Comparison of ENCODE assay signal across 21 cellular contexts in the genomic region with DNA sequence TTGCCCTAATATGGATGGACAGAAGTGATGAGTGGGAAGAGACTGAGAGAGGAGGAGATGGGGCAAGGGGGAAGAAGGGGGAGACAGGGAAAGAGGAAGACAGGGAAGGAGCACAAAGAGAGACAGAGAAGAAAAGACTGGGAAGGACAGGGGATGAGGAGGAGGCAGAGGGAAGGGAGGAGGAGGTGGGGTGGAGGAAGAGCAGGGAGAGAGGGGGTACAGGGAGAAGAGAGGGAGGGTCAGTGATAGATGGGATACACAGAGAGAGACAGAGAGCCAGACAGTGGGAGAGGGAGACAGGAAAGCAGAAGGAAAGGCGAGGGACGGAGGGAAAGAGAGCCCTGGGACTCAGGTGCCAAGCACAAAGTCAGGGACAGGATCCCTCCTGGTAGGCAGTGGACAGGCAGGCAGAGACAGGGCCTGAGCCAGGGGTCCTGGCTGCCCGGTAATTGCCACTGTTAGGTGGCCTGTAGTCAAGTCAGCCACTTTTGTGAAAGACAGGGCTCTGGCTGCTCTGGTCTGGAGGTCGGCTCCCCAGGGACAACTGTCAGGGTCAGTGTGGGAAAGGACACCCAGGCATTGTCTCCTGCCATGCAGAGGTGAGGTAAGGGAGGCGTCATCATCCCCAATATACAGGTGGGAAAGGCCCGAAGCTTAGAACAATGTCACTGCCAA. TPM values are rescaled to one million over a fixed set of nuclear protein-coding genes. Genes with fewer than 3 reads are reported as not detected.
A peak's percentile ranks its signal among the peaks of the same experiment; 100 is the strongest.
DNase-seq lines count a peak whose midpoint lies in the region; ATAC-seq and TF ChIP-seq lines count a peak whose summit lies in the region.
"Had no signal": no experiment of that assay in that cellular context is flagged by ENCODE, and none has a peak within 500 bp of the region (broad histone marks: within the 10 kb centered on the region; RNA-seq: fewer than 3 reads in every experiment).

No MANE protein-coding gene starts in this region.

- H3K27me3 ChIP-seq in CD8-positive, alpha-beta memory T cell (ENCODE audit: insufficient read depth, low read length, poor library complexity, severe bottlenecking): no peaks in the 10 kb centered on the region
- H3K27me3 ChIP-seq in neutrophil: no peaks in the 10 kb centered on the region
- H3K27me3 ChIP-seq in SJCRH30: no peaks in the 10 kb centered on the region
- H3K27me3 ChIP-seq: BE2C, right atrium auricular region, vagina had no signal

- H3K27ac Mint-ChIP-seq in CD14-positive monocyte: peak overlapping the region in 4 of 7 donors; percentile 6 to 84 (median 42)
- H3K27ac Mint-ChIP-seq in CD8-positive, alpha-beta memory T cell: peak overlapping the region in 5 of 8 donors; percentile 19 to 63 (median 24)
- peak overlapping the region; percentile 88 for H3K27ac Mint-ChIP-seq in central memory CD8-positive, alpha-beta T cell (ENCODE audit: low read depth)
- H3K27ac Mint-ChIP-seq: GM23338 had no signal

- H3K27ac ChIP-seq in CD8-positive, alpha-beta memory T cell (ENCODE audit: low read depth, low read length): no peak overlapping the region
- H3K27ac ChIP-seq in neutrophil (peak overlapping the region; percentile 96), SJCRH30 (no peak overlapping the region)
- H3K27ac ChIP-seq: PC-9, right atrium auricular region, vagina had no signal

- ATAC-seq in central memory CD8-positive, alpha-beta T cell (replicated peaks; ENCODE audit: extremely low read depth, poor library complexity, severe bottlenecking): no peak
- ATAC-seq in GM18498 (IDR thresholded peaks at IDR 0.05; ENCODE audit: unreplicated experiment): no peak
- ATAC-seq: GM23338, left ventricle myocardium superior had no signal

- intact Hi-C loops in CD14-positive monocyte (cut with micrococcal nuclease): loop anchor here in 1 of 2 donors (5.0 kb wide), 1 partner anchor 33 kb away; no protein-coding TSS in a partner anchor

- CTCF ChIA-PET in CD8-positive, alpha-beta memory T cell (lab: Charles Lee): interaction anchor here (1.3 to 4.1 kb wide), 3 partner anchors 20 to 165 kb away, joined by 3 to 49 read pairs (median 4); partner anchors contain the start of genes DLEC1 and OXSR1

- TF ChIP-seq CTCF in CD14-positive monocyte (IDR thresholded peaks at IDR 0.05) (no peak), neutrophil (IDR thresholded peaks at IDR 0.05) (no peak)

- H3K4me3 ChIP-seq in CD8-positive, alpha-beta memory T cell (ENCODE audit: low read length): no peak overlapping the region
- no peak overlapping the region for H3K4me3 ChIP-seq in neutrophil (ENCODE audit: low read depth in 1 of 2, low read length in 1 of 2)
- H3K4me3 ChIP-seq in SJCRH30: no peak overlapping the region
- H3K4me3 ChIP-seq: PC-9, right atrium auricular region, vagina had no signal

- peaks cover 13% of the 10 kb centered on the region for H3K36me3 ChIP-seq in CD8-positive, alpha-beta memory T cell (ENCODE audit: insufficient read depth, low read length)
- H3K36me3 ChIP-seq in neutrophil (peaks cover under 1% of the 10 kb centered on the region), SJCRH30 (no peaks in the 10 kb centered on the region)
- H3K36me3 ChIP-seq: BE2C, right atrium auricular region had no signal

- peaks cover 0 to 7% (median 3%) of the 10 kb centered on the region in 3 donors for H3K27me3 Mint-ChIP-seq in CD14-positive monocyte (ENCODE audit: low read depth in 3 of 3)
- peaks cover 0 to 1% of the 10 kb centered on the region in 2 donors for H3K27me3 Mint-ChIP-seq in CD8-positive, alpha-beta memory T cell
- no peaks in the 10 kb centered on the region for H3K27me3 Mint-ChIP-seq in central memory CD8-positive, alpha-beta T cell

- peaks cover 37% of the 10 kb centered on the region for H3K4me1 ChIP-seq in CD8-positive, alpha-beta memory T cell (ENCODE audit: insufficient read depth, low read length)
- H3K4me1 ChIP-seq in neutrophil (ENCODE audit: control insufficient read depth in 1 of 2, insufficient read depth in 1 of 2, low read depth in 1 of 2, low read length in 1 of 2): peaks cover 45 to 46% of the 10 kb centered on the region in 2 experiments
- peaks cover 3% of the 10 kb centered on the region; the same call in 1 of the 2 replicates for H3K4me1 ChIP-seq in SJCRH30
- H3K4me1 ChIP-seq: BE2C had no signal

- H3K4me1 Mint-ChIP-seq in CD14-positive monocyte: peaks cover 44% of the 10 kb centered on the region
- H3K4me1 Mint-ChIP-seq in CD8-positive, alpha-beta memory T cell: peaks cover 50 to 66% (median 59%) of the 10 kb centered on the region in 3 donors
- H3K4me1 Mint-ChIP-seq in central memory CD8-positive, alpha-beta T cell: peaks cover 63% of the 10 kb centered on the region

- peak; percentile 17 for DNase-seq in CD14-positive monocyte (ENCODE audit: low spot score)
- peak in 1 of 5 donors; percentile 29 for DNase-seq in CD8-positive, alpha-beta memory T cell
- DNase-seq in central memory CD8-positive, alpha-beta T cell (ENCODE audit: low spot score in 2 of 2): no peak
- no peak for DNase-seq in glomerular visceral epithelial cell (ENCODE audit: extremely low spot score)
- DNase-seq in SJCRH30: no peak
- DNase-seq: BE2C; DMS79 treated with DMSO at 0.1 percent for 48 hours; effector CD8-positive, alpha-beta T cell; left ventricle myocardium superior; NCI-H2081; NCI-H526; PC-9; stimulated activated CD4-positive, alpha-beta T cell treated with anti-CD3 and anti-CD28 coated beads, Interleukin-4, amount 100 ng/mL, for 4 hours; SW 1271 had no signal

- no peaks in the 10 kb centered on the region for H3K9me3 Mint-ChIP-seq in CD14-positive monocyte
- no peaks in the 10 kb centered on the region for H3K9me3 Mint-ChIP-seq in CD8-positive, alpha-beta memory T cell
- H3K9me3 Mint-ChIP-seq in central memory CD8-positive, alpha-beta T cell: no peaks in the 10 kb centered on the region
- H3K9me3 Mint-ChIP-seq: activated T-helper 1 cell treated with anti-CD3 and anti-CD28 coated beads, Interleukin-12 subunit alpha, Interleukin-12 subunit beta, Interleukin-2, Interleukin-4 antibody, amounts not matched to agents 30 ng/mL and 10 ng/mL and 1 ng/mL, durations not matched to agents 14 hours and 24 hours and 36 hours; GM23338 had no signal

- POLR2A ChIA-PET in CD8-positive, alpha-beta memory T cell (lab: Charles Lee): no interaction called here

- no peaks in the 10 kb centered on the region for H3K9me3 ChIP-seq in CD8-positive, alpha-beta memory T cell (ENCODE audit: low read length)
- H3K9me3 ChIP-seq in neutrophil (no peaks in the 10 kb centered on the region), SJCRH30 (replicated peaks) (no peaks in the 10 kb centered on the region)
- H3K9me3 ChIP-seq: BE2C, right atrium auricular region, vagina had no signal

- H3K4me3 Mint-ChIP-seq in CD14-positive monocyte: no peak overlapping the region
- H3K4me3 Mint-ChIP-seq in CD8-positive, alpha-beta memory T cell: peak overlapping the region in 1 of 7 donors; percentile 32
- H3K4me3 Mint-ChIP-seq in central memory CD8-positive, alpha-beta T cell: no peak overlapping the region

- peaks cover 53 to 78% of the 10 kb centered on the region in 2 donors for H3K36me3 Mint-ChIP-seq in CD14-positive monocyte
- peaks cover 8 to 61% (median 13%) of the 10 kb centered on the region in 3 donors for H3K36me3 Mint-ChIP-seq in CD8-positive, alpha-beta memory T cell
- peaks cover 14% of the 10 kb centered on the region for H3K36me3 Mint-ChIP-seq in central memory CD8-positive, alpha-beta T cell (ENCODE audit: insufficient read depth)

RNA-seq across cellular contexts. Expression of gene VILL, which starts 9.8 kb away (rescaled TPM):
- polyA plus RNA-seq in CD14-positive monocyte: 1 to 10 TPM; 4.4 to 7.4 TPM
- total RNA-seq in CD8-positive, alpha-beta memory T cell: 10 to 100 TPM; 14.7 to 15.8 TPM
- 16.8 TPM for polyA plus RNA-seq in CD8-positive, alpha-beta memory T cell
- total RNA-seq in SJCRH30 (2014; rRNA removed; shearing (Covaris generic)): 0.06 TPM in 1 of 2 replicates, not detected in the other

RNA-seq across cellular contexts. Expression of gene PLCD1, which starts 29.1 kb away (rescaled TPM):
- 1 to 10 TPM; 4.1 to 6.0 TPM for polyA plus RNA-seq in CD14-positive monocyte
- 10 to 100 TPM; 12.8 to 18.5 TPM for total RNA-seq in CD8-positive, alpha-beta memory T cell
- polyA plus RNA-seq in CD8-positive, alpha-beta memory T cell: 36.4 TPM
- 0.94 and 1.3 TPM in 2 replicates for total RNA-seq in SJCRH30 (2014; rRNA removed; shearing (Covaris generic))

RNA-seq across cellular contexts. Expression of gene DLEC1, which starts 38.6 kb away (rescaled TPM):
- polyA plus RNA-seq in CD14-positive monocyte: under 1 TPM; 0.11 to 0.14 TPM
- total RNA-seq in CD8-positive, alpha-beta memory T cell: 1 to 10 TPM; 1.0 to 1.3 TPM
- polyA plus RNA-seq in CD8-positive, alpha-beta memory T cell: 0.56 TPM
- not detected in 2 replicates for total RNA-seq in SJCRH30 (2014; rRNA removed; shearing (Covaris generic))
- total RNA-seq: HT1080 had no signal

Comparison
In these comparisons a context has a peak if more than half of its experiments do, and no peak if none do; other contexts are left out.
1. H3K27ac Mint-ChIP-seq: peak in every context shown above with its lines; median percentile 88 in central memory CD8-positive, alpha-beta T cell; 42 in CD14-positive monocyte; 24 in CD8-positive, alpha-beta memory T cell.
2. RNA of gene VILL, which starts 9.8 kb away (total RNA-seq): 14.7 to 15.8 TPM in CD8-positive, alpha-beta memory T cell; 0.06 TPM in SJCRH30; every median in the first group is over 10 times any median in the second.